In genomic region chr10:104291439-104291951, GRCh38 we compare ENCODE assay signal across 8 cellular contexts. TPM values are rescaled to one million over a fixed set of nuclear protein-coding genes. Genes with fewer than 3 reads are reported as not detected.
DNase-seq lines count a peak whose midpoint lies in the region; ATAC-seq and TF ChIP-seq lines count a peak whose summit lies in the region.

No MANE protein-coding gene starts in this region.

- no peaks in the 10 kb centered on the region for H3K36me3 Mint-ChIP-seq in CD4-positive, CD25-positive, alpha-beta regulatory T cell

- H3K9me3 ChIP-seq in CD4-positive, CD25-positive, alpha-beta regulatory T cell (ENCODE audit: control insufficient read depth in 2 of 2, low read length in 2 of 2): no peaks in the 10 kb centered on the region
- no peaks in the 10 kb centered on the region for H3K9me3 ChIP-seq in lung (ENCODE audit: control insufficient read depth in 2 of 2, insufficient read depth in 1 of 2, low read length in 1 of 2)

- H3K4me3 Mint-ChIP-seq in CD4-positive, CD25-positive, alpha-beta regulatory T cell: no peak overlapping the region

- H3K27ac Mint-ChIP-seq in CD4-positive, CD25-positive, alpha-beta regulatory T cell: no peak overlapping the region

- DNase-seq in CD4-positive, CD25-positive, alpha-beta regulatory T cell: peak; percentile 77 to 88 (median 86)
- DNase-seq in NCI-H510A treated with DMSO at 0.1 percent for 48 hours (lab: John Stamatoyannopoulos, UW): peak; percentile 94
- DNase-seq in activated CD4-positive, alpha-beta T cell treated with anti-CD3 and anti-CD28 coated beads, Interleukin-2, amount 50 U/mL, for 1 hour: peak; percentile 89
- DNase-seq in dermis microvascular lymphatic vessel endothelial cell (ENCODE audit: low read depth in 2 of 2): peak; percentile 54 to 84
- peak; percentile 90 for DNase-seq in lung (ENCODE audit: low spot score)
- peak; percentile 79 for DNase-seq in stimulated activated CD8-positive, alpha-beta memory T cell treated with anti-CD3 and anti-CD28 coated beads, Interleukin-15, amount 100 ng/mL, for 1 hour (ENCODE audit: low read depth)

- no peaks in the 10 kb centered on the region for H3K36me3 ChIP-seq in CD4-positive, CD25-positive, alpha-beta regulatory T cell (ENCODE audit: control insufficient read depth, insufficient read depth, low read length)
- H3K36me3 ChIP-seq in lung (ENCODE audit: control insufficient read depth in 2 of 2, insufficient read depth in 2 of 2, low read length in 2 of 2): no peaks in the 10 kb centered on the region

- peaks cover 41% of the 10 kb centered on the region for H3K27me3 Mint-ChIP-seq in CD4-positive, CD25-positive, alpha-beta regulatory T cell

- H3K27ac ChIP-seq in CD4-positive, CD25-positive, alpha-beta regulatory T cell (ENCODE audit: insufficient read depth, low read length, poor library complexity, severe bottlenecking): no peak overlapping the region
- no peak overlapping the region for H3K27ac ChIP-seq in lung (ENCODE audit: low read depth in 1 of 2, low read length in 1 of 2)

- peaks cover 0 to 7% (median 6%) of the 10 kb centered on the region in 4 donors for H3K4me1 Mint-ChIP-seq in CD4-positive, CD25-positive, alpha-beta regulatory T cell

- H3K4me3 ChIP-seq in CD4-positive, CD25-positive, alpha-beta regulatory T cell (ENCODE audit: low read depth, low read length): no peak overlapping the region
- no peak overlapping the region for H3K4me3 ChIP-seq in lung

- 1% methylated on average over 26 of the region's 26 CpGs for WGBS in lung, 2 donors

- H3K4me1 ChIP-seq in CD4-positive, CD25-positive, alpha-beta regulatory T cell (ENCODE audit: control insufficient read depth, insufficient read depth, low read length, poor library complexity, severe bottlenecking): peaks cover 6% of the 10 kb centered on the region
- H3K4me1 ChIP-seq in lung (ENCODE audit: control insufficient read depth in 2 of 2, insufficient read depth in 2 of 2, low read length in 2 of 2): peaks cover 0 to 4% of the 10 kb centered on the region in 2 donors

- peaks cover 0 to 3% (median 0%) of the 10 kb centered on the region in 7 donors for H3K9me3 Mint-ChIP-seq in CD4-positive, CD25-positive, alpha-beta regulatory T cell

- H3K27me3 ChIP-seq in CD4-positive, CD25-positive, alpha-beta regulatory T cell (ENCODE audit: control insufficient read depth, insufficient read depth, low read length): peaks cover 18% of the 10 kb centered on the region
- no peaks in the 10 kb centered on the region for H3K27me3 ChIP-seq in lung (ENCODE audit: control insufficient read depth, insufficient read depth)

- ATAC-seq in CD4-positive, CD25-positive, alpha-beta regulatory T cell (ENCODE audit: low read depth in 2 of 2): peak; percentile 98 to 99
- ATAC-seq in GM19328 (IDR thresholded peaks at IDR 0.05; ENCODE audit: unreplicated experiment): peak; percentile 98
- ATAC-seq in HG03432 (IDR thresholded peaks at IDR 0.05; ENCODE audit: unreplicated experiment): peak; percentile 99
- peak; percentile 100 for ATAC-seq in lung (ENCODE audit: insufficient read depth, low FRiP score)

- TF ChIP-seq CTCF in lung (IDR thresholded peaks at IDR 0.05; ENCODE audit: control extremely low read depth, extremely low read depth): peak; percentile 99

RNA-seq across cellular contexts. Expression of gene GSTO2, which starts 22.5 kb away (rescaled TPM):
- total RNA-seq in CD4-positive, CD25-positive, alpha-beta regulatory T cell: 1.7 TPM
- 1 to 10 TPM in 2 of 4 donors, under 1 TPM in 2; 0.35 to 3.6 (median 1.1) TPM for polyA plus RNA-seq in CD4-positive, CD25-positive, alpha-beta regulatory T cell
- total RNA-seq in dermis microvascular lymphatic vessel endothelial cell: 0.51 and 0.89 TPM in 2 replicates
- 10 to 100 TPM; 10.6 to 13.5 TPM for total RNA-seq in lung
- polyA plus RNA-seq in lung: 10 to 100 TPM in 1 of 2 donors, 1 to 10 TPM in 1; 6.6 to 25.9 TPM

RNA-seq across cellular contexts. Expression of gene GSTO1, which starts 36.8 kb away (rescaled TPM):
- total RNA-seq in CD4-positive, CD25-positive, alpha-beta regulatory T cell: 39.9 TPM
- 100 to 1,000 TPM; 176 to 199 (median 184) TPM for polyA plus RNA-seq in CD4-positive, CD25-positive, alpha-beta regulatory T cell
- total RNA-seq in dermis microvascular lymphatic vessel endothelial cell: 267 and 284 TPM in 2 replicates
- 100 to 1,000 TPM in 1 of 2 donors, 10 to 100 TPM in 1; 47.2 to 130 TPM for total RNA-seq in lung
- polyA plus RNA-seq in lung: 100 to 1,000 TPM; 205 to 244 TPM

RNA-seq across cellular contexts. Expression of gene ITPRIP, which starts 46.8 kb away (rescaled TPM):
- 68.4 TPM for total RNA-seq in CD4-positive, CD25-positive, alpha-beta regulatory T cell
- polyA plus RNA-seq in CD4-positive, CD25-positive, alpha-beta regulatory T cell: 10 to 100 TPM; 10.9 to 16.8 (median 12.5) TPM
- total RNA-seq in dermis microvascular lymphatic vessel endothelial cell (20.7 and 43.0 TPM in 2 replicates), lung (10 to 100 TPM; 23.8 to 36.0 TPM)
- 10 to 100 TPM; 21.7 to 44.7 TPM for polyA plus RNA-seq in lung

RNA-seq across cellular contexts. Expression of gene CFAP43, which starts 59.3 kb away (rescaled TPM):
- not detected for total RNA-seq in CD4-positive, CD25-positive, alpha-beta regulatory T cell
- not detected for polyA plus RNA-seq in CD4-positive, CD25-positive, alpha-beta regulatory T cell
- total RNA-seq in dermis microvascular lymphatic vessel endothelial cell (under 0.01 TPM in 2 replicates), lung (10 to 100 TPM; 30.0 to 71.6 TPM)
- polyA plus RNA-seq in lung: 10 to 100 TPM in 1 of 2 donors, 1 to 10 TPM in 1; 8.4 to 10.1 TPM
